In the genomic region with DNA sequence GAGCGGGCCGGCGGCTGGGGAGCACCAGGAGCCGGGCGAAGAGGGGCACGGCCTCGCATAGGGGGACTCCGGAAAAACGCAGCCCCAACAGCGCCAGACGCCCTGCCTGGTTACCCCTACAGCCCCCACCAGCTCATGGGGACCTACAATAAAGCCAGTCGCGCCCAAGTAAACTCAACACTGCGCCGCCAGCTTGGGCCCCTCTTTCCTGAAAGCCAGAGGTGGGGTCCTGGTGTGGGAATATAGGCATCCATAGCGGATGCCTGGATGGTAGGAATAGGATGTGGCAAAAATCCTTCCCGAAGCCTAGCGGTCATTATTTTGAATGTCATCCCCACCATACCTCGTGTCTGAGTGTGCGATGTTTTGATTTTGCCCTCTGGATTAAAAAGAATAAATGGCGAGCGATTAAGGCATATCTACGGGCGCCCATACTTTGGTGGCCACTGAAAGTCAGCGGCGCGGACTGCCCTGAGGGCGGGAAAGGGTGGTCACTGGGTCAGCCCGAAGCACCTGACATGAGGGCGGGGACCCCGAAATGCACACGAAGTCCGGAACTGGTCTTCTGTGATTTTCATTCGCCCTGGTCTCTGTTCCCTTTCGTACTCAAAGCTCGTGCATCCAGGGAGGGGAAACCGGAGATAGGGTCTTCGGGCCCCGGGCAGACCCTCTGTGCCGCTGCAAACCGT, we compare ENCODE assay signal across 1 cellular context.
TF ChIP-seq lines count a peak whose summit lies in the region.

TSS of gene NHLRC3 (plus strand) at position 577 of the 689 bp plus-strand sequence. CDS start 184 bp downstream, outside the sequence.
TSS of gene PROSER1 (minus strand) at position 210 of the 689 bp plus-strand sequence. CDS start 847 bp downstream, outside the sequence.

TF ChIP-seq in GM12878, 131 proteins besides CTCF, POLR2A, EP300 and RAD21 (continued from another document and continues in another):
- TF ChIP-seq, protein P1, sequence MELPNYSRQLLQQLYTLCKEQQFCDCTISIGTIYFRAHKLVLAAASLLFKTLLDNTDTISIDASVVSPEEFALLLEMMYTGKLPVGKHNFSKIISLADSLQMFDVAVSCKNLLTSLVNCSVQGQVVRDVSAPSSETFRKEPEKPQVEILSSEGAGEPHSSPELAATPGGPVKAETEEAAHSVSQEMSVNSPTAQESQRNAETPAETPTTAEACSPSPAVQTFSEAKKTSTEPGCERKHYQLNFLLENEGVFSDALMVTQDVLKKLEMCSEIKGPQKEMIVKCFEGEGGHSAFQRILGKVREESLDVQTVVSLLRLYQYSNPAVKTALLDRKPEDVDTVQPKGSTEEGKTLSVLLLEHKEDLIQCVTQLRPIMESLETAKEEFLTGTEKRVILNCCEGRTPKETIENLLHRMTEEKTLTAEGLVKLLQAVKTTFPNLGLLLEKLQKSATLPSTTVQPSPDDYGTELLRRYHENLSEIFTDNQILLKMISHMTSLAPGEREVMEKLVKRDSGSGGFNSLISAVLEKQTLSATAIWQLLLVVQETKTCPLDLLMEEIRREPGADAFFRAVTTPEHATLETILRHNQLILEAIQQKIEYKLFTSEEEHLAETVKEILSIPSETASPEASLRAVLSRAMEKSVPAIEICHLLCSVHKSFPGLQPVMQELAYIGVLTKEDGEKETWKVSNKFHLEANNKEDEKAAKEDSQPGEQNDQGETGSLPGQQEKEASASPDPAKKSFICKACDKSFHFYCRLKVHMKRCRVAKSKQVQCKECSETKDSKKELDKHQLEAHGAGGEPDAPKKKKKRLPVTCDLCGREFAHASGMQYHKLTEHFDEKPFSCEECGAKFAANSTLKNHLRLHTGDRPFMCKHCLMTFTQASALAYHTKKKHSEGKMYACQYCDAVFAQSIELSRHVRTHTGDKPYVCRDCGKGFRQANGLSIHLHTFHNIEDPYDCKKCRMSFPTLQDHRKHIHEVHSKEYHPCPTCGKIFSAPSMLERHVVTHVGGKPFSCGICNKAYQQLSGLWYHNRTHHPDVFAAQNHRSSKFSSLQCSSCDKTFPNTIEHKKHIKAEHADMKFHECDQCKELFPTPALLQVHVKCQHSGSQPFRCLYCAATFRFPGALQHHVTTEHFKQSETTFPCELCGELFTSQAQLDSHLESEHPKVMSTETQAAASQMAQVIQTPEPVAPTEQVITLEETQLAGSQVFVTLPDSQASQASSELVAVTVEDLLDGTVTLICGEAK (IDR thresholded peaks at IDR 0.05; ENCODE audit: borderline replicate concordance): peak; percentile 87
- no peak for TF ChIP-seq SMAD5 (IDR thresholded peaks at IDR 0.05; ENCODE audit: low read depth)
- TF ChIP-seq MEF2B (IDR thresholded peaks at IDR 0.05; ENCODE audit: partially characterized antibody, poor library complexity, severe bottlenecking): peak; percentile 21
- TF ChIP-seq, protein P2, sequence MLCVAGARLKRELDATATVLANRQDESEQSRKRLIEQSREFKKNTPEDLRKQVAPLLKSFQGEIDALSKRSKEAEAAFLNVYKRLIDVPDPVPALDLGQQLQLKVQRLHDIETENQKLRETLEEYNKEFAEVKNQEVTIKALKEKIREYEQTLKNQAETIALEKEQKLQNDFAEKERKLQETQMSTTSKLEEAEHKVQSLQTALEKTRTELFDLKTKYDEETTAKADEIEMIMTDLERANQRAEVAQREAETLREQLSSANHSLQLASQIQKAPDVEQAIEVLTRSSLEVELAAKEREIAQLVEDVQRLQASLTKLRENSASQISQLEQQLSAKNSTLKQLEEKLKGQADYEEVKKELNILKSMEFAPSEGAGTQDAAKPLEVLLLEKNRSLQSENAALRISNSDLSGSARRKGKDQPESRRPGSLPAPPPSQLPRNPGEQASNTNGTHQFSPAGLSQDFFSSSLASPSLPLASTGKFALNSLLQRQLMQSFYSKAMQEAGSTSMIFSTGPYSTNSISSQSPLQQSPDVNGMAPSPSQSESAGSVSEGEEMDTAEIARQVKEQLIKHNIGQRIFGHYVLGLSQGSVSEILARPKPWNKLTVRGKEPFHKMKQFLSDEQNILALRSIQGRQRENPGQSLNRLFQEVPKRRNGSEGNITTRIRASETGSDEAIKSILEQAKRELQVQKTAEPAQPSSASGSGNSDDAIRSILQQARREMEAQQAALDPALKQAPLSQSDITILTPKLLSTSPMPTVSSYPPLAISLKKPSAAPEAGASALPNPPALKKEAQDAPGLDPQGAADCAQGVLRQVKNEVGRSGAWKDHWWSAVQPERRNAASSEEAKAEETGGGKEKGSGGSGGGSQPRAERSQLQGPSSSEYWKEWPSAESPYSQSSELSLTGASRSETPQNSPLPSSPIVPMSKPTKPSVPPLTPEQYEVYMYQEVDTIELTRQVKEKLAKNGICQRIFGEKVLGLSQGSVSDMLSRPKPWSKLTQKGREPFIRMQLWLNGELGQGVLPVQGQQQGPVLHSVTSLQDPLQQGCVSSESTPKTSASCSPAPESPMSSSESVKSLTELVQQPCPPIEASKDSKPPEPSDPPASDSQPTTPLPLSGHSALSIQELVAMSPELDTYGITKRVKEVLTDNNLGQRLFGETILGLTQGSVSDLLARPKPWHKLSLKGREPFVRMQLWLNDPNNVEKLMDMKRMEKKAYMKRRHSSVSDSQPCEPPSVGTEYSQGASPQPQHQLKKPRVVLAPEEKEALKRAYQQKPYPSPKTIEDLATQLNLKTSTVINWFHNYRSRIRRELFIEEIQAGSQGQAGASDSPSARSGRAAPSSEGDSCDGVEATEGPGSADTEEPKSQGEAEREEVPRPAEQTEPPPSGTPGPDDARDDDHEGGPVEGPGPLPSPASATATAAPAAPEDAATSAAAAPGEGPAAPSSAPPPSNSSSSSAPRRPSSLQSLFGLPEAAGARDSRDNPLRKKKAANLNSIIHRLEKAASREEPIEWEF (IDR thresholded peaks at IDR 0.05; ENCODE audit: insufficient replicate concordance, low read depth, low read length): no peak
- peak; percentile 56 for TF ChIP-seq ATF7 (IDR thresholded peaks at IDR 0.05; ENCODE audit: low read depth)
- peak; percentile 78; the same call in 1 of the 2 replicates for TF ChIP-seq TARDBP (IDR thresholded peaks at IDR 0.05; ENCODE audit: borderline replicate concordance)
- no peak for TF ChIP-seq NR2C2 (IDR thresholded peaks at IDR 0.05; ENCODE audit: borderline replicate concordance, control insufficient read depth, insufficient read length, low read depth)
- TF ChIP-seq, protein P3, sequence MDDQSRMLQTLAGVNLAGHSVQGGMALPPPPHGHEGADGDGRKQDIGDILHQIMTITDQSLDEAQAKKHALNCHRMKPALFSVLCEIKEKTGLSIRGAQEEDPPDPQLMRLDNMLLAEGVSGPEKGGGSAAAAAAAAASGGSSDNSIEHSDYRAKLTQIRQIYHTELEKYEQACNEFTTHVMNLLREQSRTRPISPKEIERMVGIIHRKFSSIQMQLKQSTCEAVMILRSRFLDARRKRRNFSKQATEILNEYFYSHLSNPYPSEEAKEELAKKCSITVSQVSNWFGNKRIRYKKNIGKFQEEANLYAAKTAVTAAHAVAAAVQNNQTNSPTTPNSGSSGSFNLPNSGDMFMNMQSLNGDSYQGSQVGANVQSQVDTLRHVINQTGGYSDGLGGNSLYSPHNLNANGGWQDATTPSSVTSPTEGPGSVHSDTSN (IDR thresholded peaks at IDR 0.05; ENCODE audit: insufficient replicate concordance, low read depth, low read length): no peak
- TF ChIP-seq SIX5 (IDR thresholded peaks at IDR 0.05; ENCODE audit: low read depth, low read length, severe bottlenecking): peak; percentile 58
- TF ChIP-seq KAT2A (conservative IDR thresholded peaks at IDR 0.05; ENCODE audit: control insufficient read depth, low read depth, low read length): no peak
- no peak for TF ChIP-seq RCOR1 (conservative IDR thresholded peaks at IDR 0.05; ENCODE audit: low read depth, low read length)
- peak; percentile 81 for TF ChIP-seq NKRF (conservative IDR thresholded peaks at IDR 0.05)
- TF ChIP-seq, protein P4, sequence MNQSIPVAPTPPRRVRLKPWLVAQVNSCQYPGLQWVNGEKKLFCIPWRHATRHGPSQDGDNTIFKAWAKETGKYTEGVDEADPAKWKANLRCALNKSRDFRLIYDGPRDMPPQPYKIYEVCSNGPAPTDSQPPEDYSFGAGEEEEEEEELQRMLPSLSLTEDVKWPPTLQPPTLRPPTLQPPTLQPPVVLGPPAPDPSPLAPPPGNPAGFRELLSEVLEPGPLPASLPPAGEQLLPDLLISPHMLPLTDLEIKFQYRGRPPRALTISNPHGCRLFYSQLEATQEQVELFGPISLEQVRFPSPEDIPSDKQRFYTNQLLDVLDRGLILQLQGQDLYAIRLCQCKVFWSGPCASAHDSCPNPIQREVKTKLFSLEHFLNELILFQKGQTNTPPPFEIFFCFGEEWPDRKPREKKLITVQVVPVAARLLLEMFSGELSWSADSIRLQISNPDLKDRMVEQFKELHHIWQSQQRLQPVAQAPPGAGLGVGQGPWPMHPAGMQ (IDR thresholded peaks at IDR 0.05; ENCODE audit: borderline replicate concordance): peak; percentile 98
- TF ChIP-seq ZNF592 (IDR thresholded peaks at IDR 0.05): peak; percentile 89; the same call in 1 of the 2 replicates
- TF ChIP-seq SMARCA5 (IDR thresholded peaks at IDR 0.05): no peak; the same call in 1 of the 2 replicates
- no peak for TF ChIP-seq ASH2L (IDR thresholded peaks at IDR 0.05; ENCODE audit: borderline replicate concordance, low read depth)
- TF ChIP-seq ZBTB4 (CRISPR knock-in tag; IDR thresholded peaks at IDR 0.05): no peak
- no peak; the same call in 1 of the 2 replicates for TF ChIP-seq SPI1 (IDR thresholded peaks at IDR 0.05; ENCODE audit: borderline replicate concordance, insufficient read depth, low read depth, low read length)
